18 cellular contexts compared by ENCODE assay signal in the genomic region with DNA sequence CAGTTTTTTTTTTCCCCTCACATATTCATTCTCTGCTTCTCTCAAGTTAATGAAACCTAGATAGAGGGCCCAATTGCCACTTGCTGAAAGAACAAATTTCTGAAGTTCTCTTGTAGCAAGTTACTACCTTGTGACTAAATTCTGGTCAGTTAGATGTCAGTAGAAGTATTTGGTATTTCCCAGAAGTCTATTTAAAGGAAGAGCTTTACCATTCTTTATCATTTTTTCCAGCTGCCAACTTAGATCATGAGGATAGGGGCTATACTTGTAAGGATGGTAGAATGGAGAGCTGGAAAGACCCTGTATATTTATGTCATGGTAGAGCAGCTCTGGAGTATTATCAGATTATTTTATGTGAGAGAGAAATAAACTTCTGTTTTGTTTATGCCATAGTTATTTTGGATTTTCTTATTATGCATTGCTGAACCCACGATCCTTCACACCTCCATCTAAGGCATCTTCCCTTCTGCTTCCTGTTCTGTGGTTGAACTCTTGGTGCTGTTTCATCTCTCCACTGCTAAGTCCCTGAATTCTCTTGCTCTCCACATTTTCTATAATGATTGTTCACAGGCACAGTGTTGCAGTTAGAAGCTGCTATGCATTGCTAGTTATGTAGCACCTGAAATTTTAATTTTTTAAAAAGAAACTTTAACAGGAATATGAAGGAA. TPM values are rescaled to one million over a fixed set of nuclear protein-coding genes. Genes with fewer than 3 reads are reported as not detected.
A peak's percentile ranks its signal among the peaks of the same experiment; 100 is the strongest.
DNase-seq lines count a peak whose midpoint lies in the region; ATAC-seq and TF ChIP-seq lines count a peak whose summit lies in the region.
"Had no signal": no experiment of that assay in that cellular context is flagged by ENCODE, and none has a peak within 500 bp of the region (broad histone marks: within the 10 kb centered on the region; RNA-seq: fewer than 3 reads in every experiment).

No MANE protein-coding gene starts in this region.

- peaks cover 39% of the 10 kb centered on the region for H3K36me3 Mint-ChIP-seq in activated CD4-positive, alpha-beta T cell treated with anti-CD3 and anti-CD28 coated beads, Interleukin-2, amount 10 ng/mL, durations not matched to agents 24 days and 14 days (ENCODE audit: low read depth)
- H3K36me3 Mint-ChIP-seq in activated CD8-positive, alpha-beta T cell treated with anti-CD3 and anti-CD28 coated beads for 36 hours (ENCODE audit: low read depth): peaks cover 38% of the 10 kb centered on the region
- H3K36me3 Mint-ChIP-seq in natural killer cell: no peaks in the 10 kb centered on the region

- H3K9me3 Mint-ChIP-seq in activated CD4-positive, alpha-beta T cell treated with anti-CD3 and anti-CD28 coated beads, Interleukin-2, amount 10 ng/mL, durations not matched to agents 24 days and 14 days: no peaks in the 10 kb centered on the region
- peaks cover 5% of the 10 kb centered on the region for H3K9me3 Mint-ChIP-seq in activated CD8-positive, alpha-beta T cell treated with anti-CD3 and anti-CD28 coated beads for 36 hours
- H3K9me3 Mint-ChIP-seq in natural killer cell: no peaks in the 10 kb centered on the region

- H3K27ac Mint-ChIP-seq in activated CD4-positive, alpha-beta T cell treated with anti-CD3 and anti-CD28 coated beads, Interleukin-2, amount 10 ng/mL, durations not matched to agents 24 days and 14 days: peak overlapping the region; percentile 73
- peak overlapping the region; percentile 96 for H3K27ac Mint-ChIP-seq in activated CD8-positive, alpha-beta T cell treated with anti-CD3 and anti-CD28 coated beads for 36 hours
- peak overlapping the region; percentile 24 to 25 for H3K27ac Mint-ChIP-seq in natural killer cell

- ATAC-seq in activated CD8-positive, alpha-beta T cell treated with anti-CD3 and anti-CD28 coated beads for 36 hours: peak; percentile 85
- ATAC-seq in natural killer cell (no peak), HG03175 (IDR thresholded peaks at IDR 0.05; ENCODE audit: unreplicated experiment) (no peak), GM21390 (IDR thresholded peaks at IDR 0.05; ENCODE audit: unreplicated experiment) (no peak)
- ATAC-seq: A549, HCT116 had no signal

- peaks cover 34% of the 10 kb centered on the region for H3K4me1 Mint-ChIP-seq in activated CD4-positive, alpha-beta T cell treated with anti-CD3 and anti-CD28 coated beads, Interleukin-2, amount 10 ng/mL, durations not matched to agents 24 days and 14 days
- peaks cover 54% of the 10 kb centered on the region for H3K4me1 Mint-ChIP-seq in activated CD8-positive, alpha-beta T cell treated with anti-CD3 and anti-CD28 coated beads for 36 hours (ENCODE audit: low read depth)
- peaks cover 16 to 26% of the 10 kb centered on the region in 2 donors for H3K4me1 Mint-ChIP-seq in natural killer cell

- POLR2A ChIA-PET in activated CD8-positive, alpha-beta T cell treated with anti-CD3 and anti-CD28 coated beads for 36 hours (lab: Charles Lee): interaction anchor here (0.7 to 0.9 kb wide), 3 partner anchors 21 to 152 kb away, joined by 3 to 4 read pairs (median 3); no protein-coding TSS in a partner anchor

- no peaks in the 10 kb centered on the region for H3K27me3 Mint-ChIP-seq in activated CD4-positive, alpha-beta T cell treated with anti-CD3 and anti-CD28 coated beads, Interleukin-2, amount 10 ng/mL, durations not matched to agents 24 days and 14 days
- no peaks in the 10 kb centered on the region for H3K27me3 Mint-ChIP-seq in activated CD8-positive, alpha-beta T cell treated with anti-CD3 and anti-CD28 coated beads for 36 hours
- H3K27me3 Mint-ChIP-seq in natural killer cell (ENCODE audit: low read depth in 2 of 2): no peaks in the 10 kb centered on the region

- no peak for DNase-seq in activated CD4-positive, alpha-beta T cell treated with anti-CD3 and anti-CD28 coated beads, Interleukin-2, amount 10 ng/mL, durations not matched to agents 24 days and 14 days
- no peak for DNase-seq in activated CD4-positive, alpha-beta T cell treated with anti-CD3 and anti-CD28 coated beads, Interleukin-2, amount 50 U/mL, for 1 hour
- peak; percentile 43 for DNase-seq in KBM-7
- DNase-seq in activated CD8-positive, alpha-beta T cell treated with anti-CD3 and anti-CD28 coated beads for 36 hours: no peak
- DNase-seq in natural killer cell: no peak
- no peak for DNase-seq in NCI-H748 (lab: John Stamatoyannopoulos, UW; ENCODE audit: unreplicated experiment)
- DNase-seq: central memory CD4-positive, alpha-beta T cell; left ventricle myocardium inferior; NCI-H1694; NCI-H446; SHP77 treated with DMSO at 0.1 percent for 48 hours; small intestine; stomach; T-helper 9 cell had no signal

- in situ Hi-C loops in KBM-7 (cut with MboI; ENCODE audit: low pct_unique_long_range_greater_than_20kb, low sequenced_read_pairs): no loop called here

- peak overlapping the region; percentile 67 for H3K4me3 Mint-ChIP-seq in activated CD4-positive, alpha-beta T cell treated with anti-CD3 and anti-CD28 coated beads, Interleukin-2, amount 10 ng/mL, durations not matched to agents 24 days and 14 days
- H3K4me3 Mint-ChIP-seq in activated CD8-positive, alpha-beta T cell treated with anti-CD3 and anti-CD28 coated beads for 36 hours: peak overlapping the region; percentile 24
- peak overlapping the region; percentile 49 for H3K4me3 Mint-ChIP-seq in natural killer cell

- intact Hi-C loops in activated CD4-positive, alpha-beta T cell treated with anti-CD3 and anti-CD28 coated beads, Interleukin-2, amount 10 ng/mL, durations not matched to agents 24 days and 14 days (cut with micrococcal nuclease): loop anchor here (1.0 kb wide), 1 partner anchor 26 kb away; the partner anchor contains the start of gene FUT8
- intact Hi-C loops in activated CD8-positive, alpha-beta T cell treated with anti-CD3 and anti-CD28 coated beads for 36 hours (cut with micrococcal nuclease): no loop called here
- intact Hi-C loops in natural killer cell (cut with micrococcal nuclease): no loop called here

- CTCF ChIA-PET in activated CD8-positive, alpha-beta T cell treated with anti-CD3 and anti-CD28 coated beads for 36 hours (lab: Charles Lee): interaction anchor here (0.9 to 1.5 kb wide), 8 partner anchors 9 to 511 kb away, joined by 3 to 7 read pairs (median 3); no protein-coding TSS in a partner anchor

- TF ChIP-seq CTCF in activated CD8-positive, alpha-beta T cell treated with anti-CD3 and anti-CD28 coated beads for 36 hours (IDR thresholded peaks at IDR 0.05): no peak
- no peak for TF ChIP-seq CTCF in natural killer cell (IDR thresholded peaks at IDR 0.05)

RNA-seq across cellular contexts. Expression of gene FUT8, which starts 25.9 kb away (rescaled TPM):
- 125 and 137 TPM in 2 replicates for total RNA-seq in activated CD4-positive, alpha-beta T cell treated with anti-CD3 and anti-CD28 coated beads, Interleukin-2, amount 10 ng/mL, durations not matched to agents 24 days and 14 days
- 10 to 100 TPM; 55.7 to 61.0 TPM for total RNA-seq in activated CD8-positive, alpha-beta T cell treated with anti-CD3 and anti-CD28 coated beads for 36 hours
- 10 to 100 TPM; 20.7 to 29.2 (median 21.2) TPM for total RNA-seq in natural killer cell

Comparison
In these comparisons a context has a peak if more than half of its experiments do, and no peak if none do; other contexts are left out.
1. H3K27ac Mint-ChIP-seq: peak in every context shown above with its lines; median percentile 96 in activated CD8-positive, alpha-beta T cell treated with anti-CD3 and anti-CD28 coated beads for 36 hours; 73 in activated CD4-positive, alpha-beta T cell treated with anti-CD3 and anti-CD28 coated beads, Interleukin-2, amount 10 ng/mL, durations not matched to agents 24 days and 14 days; 24 in natural killer cell.